In the genomic region with DNA sequence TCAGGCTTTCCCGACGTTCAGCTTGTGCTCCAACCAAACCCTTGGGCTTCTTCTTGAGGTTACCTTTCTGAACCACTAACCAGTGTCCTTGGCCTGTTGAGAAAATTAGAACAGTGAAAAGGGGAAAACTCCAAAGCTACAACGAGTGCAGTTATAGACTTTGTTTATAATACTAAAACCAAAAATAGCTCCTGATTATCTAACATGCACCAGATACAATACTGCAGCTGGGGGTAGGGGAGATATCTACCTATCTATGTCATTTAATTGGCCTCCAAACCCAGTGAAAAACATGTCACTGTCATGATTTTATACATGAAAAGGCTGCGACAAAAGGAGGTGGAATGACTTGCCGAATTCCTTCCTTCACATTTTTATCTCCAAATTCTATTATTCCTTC, we compare ENCODE assay signal across 1 cellular context.
TF ChIP-seq lines count a peak whose summit lies in the region.

No MANE protein-coding gene starts in this region.

TF ChIP-seq in endothelial cell of umbilical vein, 7 proteins besides CTCF, POLR2A, EP300 and RAD21:
- TF ChIP-seq GATA2 (IDR thresholded peaks at IDR 0.05; ENCODE audit: insufficient read depth, insufficient read length, low read depth, low read length) (no peak), POLR2AphosphoS5 (IDR thresholded peaks at IDR 0.05; ENCODE audit: insufficient read depth, low read depth, low read length) (no peak), FOS (IDR thresholded peaks at IDR 0.05; ENCODE audit: borderline replicate concordance, insufficient read depth, low read length) (no peak), EZH2 (IDR thresholded peaks at IDR 0.05; ENCODE audit: borderline replicate concordance, low read depth, low read length, severe bottlenecking) (no peak), JUN (IDR thresholded peaks at IDR 0.05; ENCODE audit: borderline replicate concordance, insufficient read depth, insufficient read length, low read depth) (no peak), MYC (IDR thresholded peaks at IDR 0.05; ENCODE audit: low read depth, low read length) (no peak)
- TF ChIP-seq, protein P1, sequence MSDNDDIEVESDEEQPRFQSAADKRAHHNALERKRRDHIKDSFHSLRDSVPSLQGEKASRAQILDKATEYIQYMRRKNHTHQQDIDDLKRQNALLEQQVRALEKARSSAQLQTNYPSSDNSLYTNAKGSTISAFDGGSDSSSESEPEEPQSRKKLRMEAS (IDR thresholded peaks at IDR 0.05; ENCODE audit: insufficient read depth, insufficient read length) = no peak
